Comparison of ENCODE assay signal across 1 cellular context in the genomic region with DNA sequence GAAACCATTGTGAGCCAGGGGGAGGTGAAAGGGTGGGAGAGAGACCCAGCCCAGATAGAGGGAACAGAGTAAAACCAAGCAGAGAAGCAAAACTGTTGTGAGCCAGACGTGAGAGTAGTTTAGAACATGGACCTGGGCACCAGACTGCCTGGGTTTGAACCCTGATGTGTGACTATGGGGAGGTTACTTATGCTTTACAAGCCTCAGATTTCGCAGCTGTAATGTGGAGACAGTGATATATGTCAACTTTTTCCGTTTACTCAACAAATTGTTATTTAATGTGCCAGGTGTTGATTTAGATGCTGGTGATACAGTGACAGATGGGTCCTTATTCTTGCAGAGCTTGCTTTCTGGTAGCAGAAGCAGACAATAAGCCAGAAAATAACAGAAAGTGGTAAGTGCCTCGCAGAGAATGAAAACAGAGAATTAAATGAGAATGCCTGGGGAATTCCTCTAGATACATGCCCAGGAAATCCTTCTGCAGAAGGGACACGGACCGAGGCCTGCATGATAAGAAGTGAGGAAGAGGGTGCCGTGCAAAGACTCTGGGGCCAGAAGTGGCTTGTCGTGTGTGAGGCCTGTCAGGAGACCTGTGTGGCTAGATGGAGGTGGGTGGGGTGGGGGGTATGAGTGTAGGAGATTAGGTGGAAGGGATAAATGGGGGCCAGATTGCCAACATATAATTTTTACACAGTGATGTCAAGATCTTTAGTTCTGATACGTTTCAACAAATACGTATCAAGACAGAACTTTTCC.
TF ChIP-seq lines count a peak whose summit lies in the region.

No MANE protein-coding gene starts in this region.

TF ChIP-seq in HepG2, 621 proteins besides CTCF, POLR2A, EP300 and RAD21:
- TF ChIP-seq MXI1 (IDR thresholded peaks at IDR 0.05; ENCODE audit: borderline replicate concordance, low read depth, low read length), result no peak
- TF ChIP-seq RBAK (CRISPR knock-in tag; IDR thresholded peaks at IDR 0.05), result no peak
TF ChIP-seq in HepG2: peak in this region for 0.
